Comparison of ENCODE assay signal across 1 cellular context in genomic region chr10:68812420-68812819, GRCh38.
TF ChIP-seq lines count a peak whose summit lies in the region.

No MANE protein-coding gene starts in this region.

TF ChIP-seq in HepG2, 621 proteins besides CTCF, POLR2A, EP300 and RAD21 (continued from another document):
- TF ChIP-seq SOX13 (IDR thresholded peaks at IDR 0.05), result no peak
- TF ChIP-seq SOX13 (CRISPR knock-in tag; conservative IDR thresholded peaks at IDR 0.05 in 1 of 2, IDR thresholded peaks at IDR 0.05 in 1 of 2), result peak in 1 of 2 experiments; percentile 31; a peak in 1 of 4 replicates
- TF ChIP-seq SMYD3 (CRISPR knock-in tag; IDR thresholded peaks at IDR 0.05), result no peak
- no peak for TF ChIP-seq KDM4B (CRISPR knock-in tag; IDR thresholded peaks at IDR 0.05)
- peak; percentile 61 for TF ChIP-seq ZNF687 (CRISPR knock-in tag; IDR thresholded peaks at IDR 0.05)
- 0 out of 2 replicates have a peak, but pooled peaks have one; percentile 37 for TF ChIP-seq FOXK2 (IDR thresholded peaks at IDR 0.05)
- TF ChIP-seq NKX3-1 (CRISPR knock-in tag; IDR thresholded peaks at IDR 0.05), result no peak
